In the genomic region with DNA sequence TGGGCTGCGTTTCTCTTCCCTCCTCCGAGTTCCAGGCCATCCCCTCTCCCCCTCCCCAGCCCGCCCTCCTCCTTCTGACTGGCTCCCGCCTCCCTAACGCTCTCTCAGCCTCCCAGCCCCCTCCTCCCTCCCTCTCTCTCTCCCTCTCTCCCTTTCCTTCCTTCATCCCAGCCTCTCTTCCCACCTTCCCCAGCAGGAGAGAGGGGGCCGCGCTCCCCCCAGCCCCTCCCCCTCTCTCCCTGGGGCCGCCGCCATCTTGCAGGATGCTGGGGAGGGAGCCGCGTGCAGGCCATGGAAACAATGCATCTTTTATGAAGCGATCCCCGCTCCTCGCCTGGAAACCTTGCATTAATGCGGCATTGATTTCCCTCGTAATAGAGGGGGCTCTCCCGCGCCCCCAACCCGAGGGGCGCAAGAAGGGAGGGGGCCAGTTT, we compare ENCODE assay signal across 8 cellular contexts. TPM values are rescaled to one million over a fixed set of nuclear protein-coding genes. Genes with fewer than 3 reads are reported as not detected.
DNase-seq lines count a peak whose midpoint lies in the region; ATAC-seq and TF ChIP-seq lines count a peak whose summit lies in the region.

No MANE protein-coding gene starts in this region.

- H3K56ac ChIP-seq in mesendoderm (ENCODE audit: low read length) = peak overlapping the region; percentile 95

- peak overlapping the region in 58 of 59 donors; percentile 5 to 96 (median 88) for H3K27ac ChIP-seq in dorsolateral prefrontal cortex
- H3K27ac ChIP-seq in mesendoderm (ENCODE audit: low read depth, low read length) = peak overlapping the region; percentile 95

- H3K9ac ChIP-seq in mesendoderm (ENCODE audit: low read length) = peak overlapping the region; percentile 66

- peak overlapping the region; percentile 42 to 80 (median 67) for H3K4me3 ChIP-seq in dorsolateral prefrontal cortex
- peak overlapping the region; percentile 37 for H3K4me3 ChIP-seq in mesendoderm (ENCODE audit: low read length)

- H3K4me2 ChIP-seq in mesendoderm (ENCODE audit: low read length) = no peak overlapping the region

- peak overlapping the region; percentile 7 for H4K8ac ChIP-seq in mesendoderm (ENCODE audit: low read depth, low read length)

- no peak overlapping the region for H2BK5ac ChIP-seq in mesendoderm (ENCODE audit: low read length)

- peak; percentile 38 to 49 for ATAC-seq in activated CD4-positive, CD25-positive, alpha-beta regulatory T cell treated with anti-CD3 and anti-CD28 coated beads, Interleukin-2, amount 50 U/mL, for 24 hours

- H4K5ac ChIP-seq in mesendoderm (ENCODE audit: low read length) = no peak overlapping the region

- no peak for TF ChIP-seq CTCF in dorsolateral prefrontal cortex (IDR thresholded peaks at IDR 0.05 in 54 of 56, conservative IDR thresholded peaks at IDR 0.05 in 2 of 56; ENCODE audit: low read depth in 1 of 56, partially characterized antibody in 56 of 56)

- no CpG with 5 or more reads among the region's 20 CpGs for WGBS in mesendoderm (ENCODE audit: extremely low coverage, insufficient coverage, low lambda C conversion rate)

- peak overlapping the region; percentile 98 for H3K4ac ChIP-seq in mesendoderm (ENCODE audit: low read depth, low read length)

- no peaks in the 10 kb centered on the region for H3K36me3 ChIP-seq in mesendoderm (ENCODE audit: control insufficient read depth, insufficient read depth, low read length)

- no peaks in the 10 kb centered on the region for H3K79me2 ChIP-seq in mesendoderm (ENCODE audit: control insufficient read depth, insufficient read depth, low read length)

- DNase-seq in Ammon's horn (ENCODE audit: low spot score) (peak; percentile 74), LHCN-M2 (ENCODE audit: low read depth) (peak; percentile 35), dorsolateral prefrontal cortex (peak; percentile 43 to 75 (median 62)), mesendoderm (peak; percentile 98), NCI-H1048 (lab: John Stamatoyannopoulos, UW) (no peak), 8988T (no peak)
- peak; percentile 21 for DNase-seq in stimulated activated CD8-positive, alpha-beta memory T cell treated with anti-CD3 and anti-CD28 coated beads, Interleukin-4, amount 100 ng/mL, for 24 hours (ENCODE audit: low read depth)

- intact Hi-C loops in dorsolateral prefrontal cortex (cut with DNase I) = loop anchor here in 1 of 2 donors (5.0 kb wide), 1 partner anchor 41 kb away; a partner anchor contains a TSS

- peak overlapping the region; percentile 99 for H3K18ac ChIP-seq in mesendoderm (ENCODE audit: low read length)

- H3K4me1 ChIP-seq in mesendoderm (ENCODE audit: control insufficient read depth, low read depth, low read length) = peaks cover 4% of the 10 kb centered on the region

- H2BK15ac ChIP-seq in mesendoderm (replicated peaks; ENCODE audit: low read depth) = no peak overlapping the region

- H3K27me3 ChIP-seq in dorsolateral prefrontal cortex = no peaks in the 10 kb centered on the region
- no peaks in the 10 kb centered on the region for H3K27me3 ChIP-seq in mesendoderm (ENCODE audit: insufficient read depth, low read length, poor library complexity)

- peak overlapping the region; percentile 92 for H2BK120ac ChIP-seq in mesendoderm (ENCODE audit: low read depth, low read length)

- H3K79me1 ChIP-seq in mesendoderm (ENCODE audit: low read length) = no peaks in the 10 kb centered on the region

- no peak overlapping the region for H2AK5ac ChIP-seq in mesendoderm (ENCODE audit: low read length)

- no peak overlapping the region for H3K23ac ChIP-seq in mesendoderm (ENCODE audit: low read length)

RNA-seq across cellular contexts. Expression of a gene that starts 42.6 kb away (rescaled TPM):
- total RNA-seq in LHCN-M2 (2014; rRNA removed) (0.45 and 1.6 TPM in 2 replicates), dorsolateral prefrontal cortex (100 to 1,000 TPM in 119 of 120 experiments, 10 to 100 TPM in 1; 90.1 to 295 (median 174) TPM)
- 1.00 TPM for polyA plus RNA-seq in LHCN-M2 (2012)
- 34.1 TPM for polyA plus RNA-seq in mesendoderm (2013, experiment 1 of 2)
- 34.3 TPM for polyA plus RNA-seq in mesendoderm (2013, experiment 2 of 2)

Comparison
In these comparisons a context has a peak if more than half of its experiments do, and no peak if none do; other contexts are left out.
1. DNase-seq: peak in Ammon's horn (single experiment), LHCN-M2 (single experiment), dorsolateral prefrontal cortex (10 of 10), mesendoderm (single experiment) and stimulated activated CD8-positive, alpha-beta memory T cell treated with anti-CD3 and anti-CD28 coated beads, Interleukin-4, amount 100 ng/mL, for 24 hours (single experiment); none in NCI-H1048 (single experiment) and 8988T (single experiment).
2. RNA of a gene that starts 42.6 kb away (total RNA-seq): 90.1 to 295 TPM in dorsolateral prefrontal cortex; 0.45 to 1.6 TPM in LHCN-M2; every median in the first group is over 10 times any median in the second.